28 cellular contexts compared by ENCODE assay signal in genomic region chrX:152892999-152893605, GRCh38. TPM values are rescaled to one million over a fixed set of nuclear protein-coding genes. Genes with fewer than 3 reads are reported as not detected.
A peak's percentile ranks its signal among the peaks of the same experiment; 100 is the strongest.
DNase-seq lines count a peak whose midpoint lies in the region; ATAC-seq and TF ChIP-seq lines count a peak whose summit lies in the region.
"Had no signal": no experiment of that assay in that cellular context is flagged by ENCODE, and none has a peak within 500 bp of the region (broad histone marks: within the 10 kb centered on the region; RNA-seq: fewer than 3 reads in every experiment).

No MANE protein-coding gene starts in this region.

- no peaks in the 10 kb centered on the region for H4K20me1 ChIP-seq in GM23338 (replicated peaks; ENCODE audit: insufficient read depth)

- H3K9ac ChIP-seq in neuronal stem cell (ENCODE audit: low read depth, low read length, poor library complexity) = no peak overlapping the region
- H3K9ac ChIP-seq: BLaER1, GM23248, SK-N-SH had no signal

- H2BK120ac ChIP-seq in neuronal stem cell (ENCODE audit: low read depth, low read length) = no peak overlapping the region

- no peaks in the 10 kb centered on the region for H3F3A ChIP-seq in GM23338 (replicated peaks; ENCODE audit: low read depth)

- peak overlapping the region; percentile 73 for H2BK12ac ChIP-seq in neuronal stem cell (ENCODE audit: low read length)

- TF ChIP-seq POLR2A in Peyer's patch (IDR thresholded peaks at IDR 0.05) = no peak

- intact Hi-C loops in heart right ventricle (cut with DNase I) = no loop called here

- peak overlapping the region; percentile 48 for H3K18ac ChIP-seq in neuronal stem cell (ENCODE audit: low read length)

- no peaks in the 10 kb centered on the region for H3K9me2 ChIP-seq in GM23338 (ENCODE audit: insufficient read depth)
- H3K9me2 ChIP-seq: SK-N-SH had no signal

- H3K9me3 Mint-ChIP-seq in GM23338 = no peaks in the 10 kb centered on the region
- H3K9me3 Mint-ChIP-seq: CD4-positive, alpha-beta T cell had no signal

- H3K27ac ChIP-seq in GM23338 (ENCODE audit: low read depth) = no peak overlapping the region
- H3K27ac ChIP-seq in WERI-Rb-1 = peak overlapping the region; percentile 78
- H3K27ac ChIP-seq in esophagus (ENCODE audit: low read depth in 2 of 2, low read length in 1 of 2) = peak overlapping the region; percentile 28 to 91
- H3K27ac ChIP-seq in neuronal stem cell (replicated peaks; ENCODE audit: low read length) = no peak overlapping the region
- no peak overlapping the region for H3K27ac ChIP-seq in heart right ventricle
- no peak overlapping the region for H3K27ac ChIP-seq in Peyer's patch
- H3K27ac ChIP-seq: BLaER1, GM23248 had no signal

- TF ChIP-seq CTCF in GM23338 (conservative IDR thresholded peaks at IDR 0.05; ENCODE audit: low read depth in 2 of 2) = no peak
- TF ChIP-seq CTCF in WERI-Rb-1 (IDR thresholded peaks at IDR 0.05; ENCODE audit: low read depth, low read length) = no peak
- TF ChIP-seq CTCF in heart right ventricle (IDR thresholded peaks at IDR 0.05) = no peak
- TF ChIP-seq CTCF in Peyer's patch (IDR thresholded peaks at IDR 0.05) = no peak

- H3K4me2 ChIP-seq in GM23338 = no peak overlapping the region; the same call in 1 of the 2 replicates
- no peak overlapping the region for H3K4me2 ChIP-seq in neuronal stem cell (ENCODE audit: insufficient read depth, low read length, poor library complexity, severe bottlenecking)
- H3K4me2 ChIP-seq: BLaER1, SK-N-SH had no signal

- no peak overlapping the region for H2BK15ac ChIP-seq in neuronal stem cell (ENCODE audit: low read length)

- H4K91ac ChIP-seq in neuronal stem cell (ENCODE audit: low read depth, low read length, poor library complexity) = no peak overlapping the region

- peak; percentile 37 for DNase-seq in GM23338 (ENCODE audit: low spot score)
- DNase-seq in WERI-Rb-1 = no peak
- no peak for DNase-seq in neuronal stem cell (ENCODE audit: low spot score)
- no peak for DNase-seq in heart right ventricle
- DNase-seq in Peyer's patch = no peak
- no peak for DNase-seq in hepatic stellate cell (ENCODE audit: low spot score)
- no peak for DNase-seq in stimulated activated naive CD4-positive, alpha-beta T cell (lab: John Stamatoyannopoulos, UW)
- DNase-seq: CD4-positive, alpha-beta T cell; COR-L47; DMS 273 treated with DMSO at 0.1 percent for 48 hours; DMS79; EL; GDM1; GM23248; Kasumi-1; NCI-H1092 treated with DMSO at 0.1 percent for 48 hours; NCI-H1436; NCI-H187; NCI-H2081 treated with DMSO at 0.1 percent for 48 hours; NCI-H2171; NCI-H226; NCI-H510A; SHP77 treated with DMSO at 0.1 percent for 48 hours; SK-N-SH; SW 1271 had no signal

- H2AFZ ChIP-seq in GM23338 (no peak overlapping the region), neuronal stem cell (ENCODE audit: low read length) (peak overlapping the region; percentile 63)
- H2AFZ ChIP-seq: GM23248 had no signal

- H3K79me2 ChIP-seq in GM23338 (replicated peaks; ENCODE audit: insufficient read depth) = no peaks in the 10 kb centered on the region

- peaks cover 14% of the 10 kb centered on the region for H3K27me3 Mint-ChIP-seq in GM23338 (ENCODE audit: insufficient read depth, low read depth, poor library complexity)

- no peak overlapping the region for H3K14ac ChIP-seq in neuronal stem cell (ENCODE audit: low read length)

- no peak overlapping the region for H3K23ac ChIP-seq in neuronal stem cell (ENCODE audit: low read depth, low read length, poor library complexity)

- H3K4me1 ChIP-seq in GM23338 (ENCODE audit: insufficient read depth) (peaks cover 27% of the 10 kb centered on the region), esophagus (ENCODE audit: control insufficient read depth in 2 of 2, insufficient read depth in 2 of 2, low read length in 1 of 2) (peaks cover 0 to 30% of the 10 kb centered on the region in 2 donors), neuronal stem cell (ENCODE audit: control insufficient read depth in 2 of 2, insufficient read depth in 1 of 2, low read depth in 1 of 2, low read length in 2 of 2) (peaks cover 0 to 16% of the 10 kb centered on the region in 2 donors), heart right ventricle (no peaks in the 10 kb centered on the region), Peyer's patch (no peaks in the 10 kb centered on the region)

- H3K27me3 ChIP-seq in GM23338 (ENCODE audit: insufficient read depth) (no peaks in the 10 kb centered on the region), WERI-Rb-1 (ENCODE audit: insufficient read depth, low read depth, severe bottlenecking) (peaks cover 10% of the 10 kb centered on the region), esophagus (ENCODE audit: control insufficient read depth in 1 of 2, insufficient read depth in 2 of 2, low read length in 2 of 2) (no peaks in the 10 kb centered on the region), neuronal stem cell (ENCODE audit: control insufficient read depth in 3 of 3, insufficient read depth in 3 of 3, low read depth in 1 of 3, low read length in 3 of 3) (peaks cover 0 to 59% (median 0%) of the 10 kb centered on the region in 3 experiments), heart right ventricle (peaks cover 0 to 76% (median 0%) of the 10 kb centered on the region in 7 donors), Peyer's patch (no peaks in the 10 kb centered on the region)

- no peak overlapping the region for H2AK5ac ChIP-seq in neuronal stem cell (ENCODE audit: low read depth, low read length)

- H3K36me3 ChIP-seq in GM23338 (ENCODE audit: insufficient read depth) = no peaks in the 10 kb centered on the region
- no peaks in the 10 kb centered on the region for H3K36me3 ChIP-seq in WERI-Rb-1
- no peaks in the 10 kb centered on the region for H3K36me3 ChIP-seq in esophagus (ENCODE audit: control insufficient read depth in 2 of 2, insufficient read depth in 2 of 2, low read length in 1 of 2)
- no peaks in the 10 kb centered on the region for H3K36me3 ChIP-seq in neuronal stem cell (replicated peaks in 1 of 2; ENCODE audit: control insufficient read depth in 2 of 2, insufficient read depth in 2 of 2, low read length in 2 of 2)
- no peaks in the 10 kb centered on the region for H3K36me3 ChIP-seq in heart right ventricle
- no peaks in the 10 kb centered on the region for H3K36me3 ChIP-seq in Peyer's patch
- H3K36me3 ChIP-seq: BLaER1 had no signal

- peak; percentile 56 for ATAC-seq in GM23338
- ATAC-seq in heart right ventricle = no peak
- ATAC-seq: HepG2 had no signal

- H3K4me3 ChIP-seq in GM23338 (no peak overlapping the region), WERI-Rb-1 (ENCODE audit: low read depth, low read length) (no peak overlapping the region), esophagus (ENCODE audit: low read depth in 1 of 2, low read length in 2 of 2) (no peak overlapping the region), neuronal stem cell (ENCODE audit: low read length in 2 of 2) (no peak overlapping the region), heart right ventricle (no peak overlapping the region), Peyer's patch (no peak overlapping the region)
- H3K4me3 ChIP-seq: BLaER1, GM23248 had no signal

- H3K4ac ChIP-seq in neuronal stem cell (ENCODE audit: low read length) = no peak overlapping the region

- H3K27ac Mint-ChIP-seq in GM23338 = no peak overlapping the region
- H3K27ac Mint-ChIP-seq: CD4-positive, alpha-beta T cell had no signal

- H3K4me3 Mint-ChIP-seq in GM23338 = no peak overlapping the region; the same call in 2 of the 3 replicates
- H3K4me3 Mint-ChIP-seq: CD4-positive, alpha-beta T cell had no signal

- no peak overlapping the region for H4K8ac ChIP-seq in neuronal stem cell (ENCODE audit: low read depth, low read length)

- H3K79me1 ChIP-seq in neuronal stem cell (ENCODE audit: low read depth, low read length) = no peaks in the 10 kb centered on the region

- no peaks in the 10 kb centered on the region; the same call in 1 of the 3 replicates for H3K36me3 Mint-ChIP-seq in GM23338 (ENCODE audit: low read depth)

- H3K4me1 Mint-ChIP-seq in GM23338 = peaks cover 62% of the 10 kb centered on the region

- H3K9me3 ChIP-seq in WERI-Rb-1 (ENCODE audit: severe bottlenecking) = no peaks in the 10 kb centered on the region
- no peaks in the 10 kb centered on the region for H3K9me3 ChIP-seq in esophagus (ENCODE audit: control insufficient read depth in 2 of 2, insufficient read depth in 1 of 2, low read depth in 1 of 2, low read length in 1 of 2)
- no peaks in the 10 kb centered on the region for H3K9me3 ChIP-seq in neuronal stem cell (replicated peaks in 1 of 2; ENCODE audit: control insufficient read depth in 2 of 2, insufficient read depth in 1 of 2, low read depth in 1 of 2, low read length in 2 of 2)
- H3K9me3 ChIP-seq in heart right ventricle = no peaks in the 10 kb centered on the region
- no peaks in the 10 kb centered on the region for H3K9me3 ChIP-seq in Peyer's patch
- H3K9me3 ChIP-seq: BLaER1, SK-N-SH had no signal

- 49 to 60% methylated on average over 14 of the region's 14 CpGs for WGBS in esophagus, 2 donors
- no CpG with 5 or more reads among the region's 14 CpGs for WGBS in neuronal stem cell (ENCODE audit: extremely low coverage in 2 of 2, insufficient read length in 2 of 2, insufficient replicate concordance in 1 of 2), 2 donors
- WGBS in heart right ventricle, 2 donors = 61 to 80% methylated on average over 9 to 14 of the region's 14 CpGs

- no peak overlapping the region for H2BK5ac ChIP-seq in neuronal stem cell (ENCODE audit: low read length)

TF ChIP-seq in GM23338, 12 proteins besides CTCF, POLR2A, EP300 and RAD21 (continues in another document):
- TF ChIP-seq ETS1 (IDR thresholded peaks at IDR 0.05) (no peak), ZNF114 (CRISPR knock-in tag; IDR thresholded peaks at IDR 0.05) (no peak), JUNB (IDR thresholded peaks at IDR 0.05; ENCODE audit: unreplicated experiment) (no peak), NANOG (IDR thresholded peaks at IDR 0.05; ENCODE audit: borderline replicate concordance) (no peak)

RNA-seq across cellular contexts. Expression of gene ZNF185, which starts 4.8 kb away (rescaled TPM):
- 5.9 and 7.8 TPM in 2 replicates for total RNA-seq in GM23338 (2014; rRNA removed; shearing (Covaris generic))
- 2.7 and 2.9 TPM in 2 replicates for polyA plus RNA-seq in GM23338 (2016; fragmentation: Nextera tagmentation; extraction: Ambion mirVana)
- 100 to 1,000 TPM; 217 to 220 TPM for polyA plus RNA-seq in esophagus
- 13.2 TPM for polyA plus RNA-seq in neuronal stem cell (2013, experiment 1 of 2)
- 13.2 TPM for polyA plus RNA-seq in neuronal stem cell (2013, experiment 2 of 2)
- 1 to 10 TPM; 1.2 to 4.5 (median 1.5) TPM for total RNA-seq in heart right ventricle
- under 1 TPM; 0.51 to 0.62 TPM for polyA plus RNA-seq in heart right ventricle
- total RNA-seq in Peyer's patch = 1 to 10 TPM in 3 of 4 donors, under 1 TPM in 1; 0.53 to 2.5 (median 1.4) TPM

Comparison
In these comparisons a context has a peak if more than half of its experiments do, and no peak if none do; other contexts are left out.
1. H3K27ac ChIP-seq: peak in WERI-Rb-1 (single experiment) and esophagus (2 of 2); none in GM23338 (single experiment), neuronal stem cell (single experiment), heart right ventricle (0 of 10) and Peyer's patch (0 of 4).